ENCODE assay signal across 7 cellular contexts in the genomic region with DNA sequence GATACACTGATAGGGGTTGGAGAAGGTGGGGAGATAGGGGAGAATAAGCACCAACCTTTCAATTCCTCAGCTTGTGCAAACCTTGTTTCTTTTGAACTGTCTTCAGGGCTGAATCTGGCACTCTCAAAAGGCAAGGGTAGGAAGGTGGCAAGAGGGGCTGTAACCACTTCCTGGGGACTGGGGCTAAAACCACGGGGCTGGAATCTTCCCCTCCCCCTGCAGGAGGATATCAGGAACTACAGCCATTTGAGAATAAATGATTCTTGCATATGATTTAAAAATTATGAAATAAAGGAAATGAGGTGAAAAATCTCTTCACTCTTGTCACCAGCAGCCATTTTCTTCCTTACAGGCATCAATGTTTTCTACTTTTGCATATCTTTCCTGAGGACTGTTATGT. TPM values are rescaled to one million over a fixed set of nuclear protein-coding genes. Genes with fewer than 3 reads are reported as not detected.
DNase-seq lines count a peak whose midpoint lies in the region; ATAC-seq lines count a peak whose summit lies in the region.

No MANE protein-coding gene starts in this region.

- H3K9me3 Mint-ChIP-seq in activated naive CD8-positive, alpha-beta T cell treated with anti-CD3 and anti-CD28 coated beads for 36 hours, result no peaks in the 10 kb centered on the region
- H3K9me3 Mint-ChIP-seq in activated T-helper 17 cell treated with anti-CD3 and anti-CD28 coated beads, Interleukin-2, amount 50 U/mL, for 72 hours, result no peaks in the 10 kb centered on the region

- no peaks in the 10 kb centered on the region for H3K27me3 ChIP-seq in Karpas-422 (ENCODE audit: low read length)

- no peak overlapping the region for H3K4me3 Mint-ChIP-seq in activated naive CD8-positive, alpha-beta T cell treated with anti-CD3 and anti-CD28 coated beads for 36 hours
- no peak overlapping the region for H3K4me3 Mint-ChIP-seq in activated T-helper 17 cell treated with anti-CD3 and anti-CD28 coated beads, Interleukin-2, amount 50 U/mL, for 72 hours

- H3K4me2 ChIP-seq in Karpas-422 (ENCODE audit: low read depth, low read length, poor library complexity, severe bottlenecking), result no peak overlapping the region

- no peak overlapping the region for H3K27ac ChIP-seq in Karpas-422 (ENCODE audit: low read length)

- H3K36me3 Mint-ChIP-seq in activated naive CD8-positive, alpha-beta T cell treated with anti-CD3 and anti-CD28 coated beads for 36 hours, result no peaks in the 10 kb centered on the region
- no peaks in the 10 kb centered on the region for H3K36me3 Mint-ChIP-seq in activated T-helper 17 cell treated with anti-CD3 and anti-CD28 coated beads, Interleukin-2, amount 50 U/mL, for 72 hours (ENCODE audit: low read depth)

- no peaks in the 10 kb centered on the region for H3K27me3 Mint-ChIP-seq in activated naive CD8-positive, alpha-beta T cell treated with anti-CD3 and anti-CD28 coated beads for 36 hours
- H3K27me3 Mint-ChIP-seq in activated T-helper 17 cell treated with anti-CD3 and anti-CD28 coated beads, Interleukin-2, amount 50 U/mL, for 72 hours, result peaks cover 2% of the 10 kb centered on the region

- no peak overlapping the region for H3K27ac Mint-ChIP-seq in activated naive CD8-positive, alpha-beta T cell treated with anti-CD3 and anti-CD28 coated beads for 36 hours
- no peak overlapping the region for H3K27ac Mint-ChIP-seq in activated T-helper 17 cell treated with anti-CD3 and anti-CD28 coated beads, Interleukin-2, amount 50 U/mL, for 72 hours

- no peaks in the 10 kb centered on the region for H3K79me2 ChIP-seq in Karpas-422 (ENCODE audit: low read length)

- no peaks in the 10 kb centered on the region; the same call in 1 of the 2 replicates for H3K9me3 ChIP-seq in Karpas-422 (ENCODE audit: low read length)

- in situ Hi-C loops in G401 (cut with HindIII; ENCODE audit: low sequenced_read_pairs), result loop anchor here (25.0 kb wide), 1 partner anchor 92 kb away; no protein-coding TSS in a partner anchor

- H2AFZ ChIP-seq in Karpas-422 (ENCODE audit: low read length), result no peak overlapping the region

- H3K4me1 Mint-ChIP-seq in activated naive CD8-positive, alpha-beta T cell treated with anti-CD3 and anti-CD28 coated beads for 36 hours, result peaks cover 7% of the 10 kb centered on the region
- H3K4me1 Mint-ChIP-seq in activated T-helper 17 cell treated with anti-CD3 and anti-CD28 coated beads, Interleukin-2, amount 50 U/mL, for 72 hours, result no peaks in the 10 kb centered on the region

- H3K4me1 ChIP-seq in Karpas-422 (ENCODE audit: low read length), result no peaks in the 10 kb centered on the region

- H3K4me3 ChIP-seq in Karpas-422 (ENCODE audit: low read length), result no peak overlapping the region

- peak; percentile 35 for DNase-seq in Daoy (ENCODE audit: low read depth)
- DNase-seq in Karpas-422, result peak; percentile 73
- DNase-seq in activated naive CD8-positive, alpha-beta T cell treated with anti-CD3 and anti-CD28 coated beads for 36 hours, result peak; percentile 25
- peak; percentile 34 for DNase-seq in kidney tubule cell (ENCODE audit: low spot score)
- no peak for DNase-seq in medulla oblongata (ENCODE audit: extremely low spot score)
- DNase-seq in G401 (ENCODE audit: low spot score), result no peak

- no peak for ATAC-seq in activated T-helper 17 cell treated with anti-CD3 and anti-CD28 coated beads, Interleukin-2, amount 50 U/mL, for 72 hours (replicated peaks)

- H3K9ac ChIP-seq in Karpas-422 (ENCODE audit: low read length), result no peak overlapping the region

- H3K36me3 ChIP-seq in Karpas-422 (ENCODE audit: insufficient read depth, low read length), result no peaks in the 10 kb centered on the region

- no peaks in the 10 kb centered on the region for H3K9me2 ChIP-seq in Karpas-422 (replicated peaks; ENCODE audit: insufficient read depth, low read length)

- no peaks in the 10 kb centered on the region for H4K20me1 ChIP-seq in Karpas-422 (ENCODE audit: insufficient read depth, low read depth, low read length)

RNA-seq across cellular contexts. Expression of a gene that starts 50.8 kb away (rescaled TPM):
- 10.0 and 17.7 TPM in 2 replicates for total RNA-seq in Daoy (2014; rRNA removed; shearing (Covaris generic))
- not detected in 2 replicates for total RNA-seq in Karpas-422 (2014; rRNA removed; shearing (Covaris generic); ENCODE audit: low replicate concordance)
- total RNA-seq in activated naive CD8-positive, alpha-beta T cell treated with anti-CD3 and anti-CD28 coated beads for 36 hours, result not detected
- 18.9 and 25.8 TPM in 2 replicates for total RNA-seq in G401 (2014; rRNA removed; shearing (Covaris generic))
- not detected for total RNA-seq in activated T-helper 17 cell treated with anti-CD3 and anti-CD28 coated beads, Interleukin-2, amount 50 U/mL, for 72 hours

Comparison
In these comparisons a context has a peak if more than half of its experiments do, and no peak if none do; other contexts are left out.
1. DNase-seq: peak in Daoy (single experiment), Karpas-422 (single experiment), activated naive CD8-positive, alpha-beta T cell treated with anti-CD3 and anti-CD28 coated beads for 36 hours (single experiment) and kidney tubule cell (single experiment); none in medulla oblongata (single experiment) and G401 (single experiment).
2. RNA of a gene that starts 50.8 kb away (total RNA-seq): 18.9 to 25.8 TPM in G401 and 10.0 to 17.7 TPM in Daoy; not detected in activated T-helper 17 cell treated with anti-CD3 and anti-CD28 coated beads, Interleukin-2, amount 50 U/mL, for 72 hours, not detected in Karpas-422 and not detected in activated naive CD8-positive, alpha-beta T cell treated with anti-CD3 and anti-CD28 coated beads for 36 hours; every median in the first group is over 10 times any median in the second.